1 cellular context compared by ENCODE assay signal in the genomic region with DNA sequence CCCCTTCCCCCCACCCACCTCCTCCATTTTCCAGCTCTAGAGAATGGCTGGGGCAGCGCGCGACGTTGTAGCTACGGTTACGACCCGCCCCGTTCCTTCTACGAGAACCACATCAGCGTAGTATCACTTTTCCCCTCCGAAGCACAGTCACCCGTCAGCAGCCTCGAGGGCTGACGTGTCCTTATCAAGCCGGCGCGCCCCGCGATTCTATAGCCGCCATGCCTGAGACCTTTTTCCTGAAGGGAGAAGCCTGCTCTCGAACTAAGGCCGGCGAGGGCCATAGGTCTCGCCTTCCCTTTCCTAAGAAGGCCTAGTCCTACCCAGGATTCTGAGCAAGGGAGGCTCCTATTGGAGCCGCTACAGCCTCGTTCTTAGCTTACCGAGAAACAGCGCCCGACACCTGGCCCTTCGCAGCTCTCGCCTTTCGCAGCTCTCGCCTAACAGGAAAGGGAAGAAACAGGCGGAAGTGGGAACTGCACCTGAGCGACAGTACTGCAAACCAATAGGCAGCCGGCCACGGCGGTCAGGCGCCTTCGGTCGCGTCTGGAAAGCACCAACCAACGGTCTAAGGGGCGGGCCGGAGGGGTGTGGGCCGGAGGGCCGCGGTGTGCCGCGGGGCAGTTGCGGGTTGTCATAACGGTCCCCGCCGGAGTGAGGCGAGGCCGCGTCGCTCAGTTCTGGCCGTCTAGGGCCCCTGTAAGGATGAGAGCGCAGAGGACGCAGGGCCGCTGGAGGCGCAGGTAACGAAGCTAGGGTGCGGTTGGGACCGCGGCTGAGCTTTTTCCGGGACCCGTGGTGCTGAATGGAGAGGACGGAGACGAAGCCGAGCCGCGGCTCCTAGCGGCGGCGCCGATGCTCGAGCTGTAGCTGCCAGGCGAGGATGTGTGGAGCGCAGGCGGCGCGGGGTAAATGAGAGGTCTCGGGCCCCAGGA.
TF ChIP-seq lines count a peak whose summit lies in the region.

Gene MGAT2 (plus strand): TSS at position 618 of the 932 bp plus-strand sequence. CDS start 470 bp downstream, outside the sequence.
Gene RPL36AL (minus strand): TSS at position 445 of the 932 bp plus-strand sequence. CDS start 1,522 bp downstream, outside the sequence.

TF ChIP-seq in HepG2, 621 proteins besides CTCF, POLR2A, EP300 and RAD21 (continued from another document and continues in another):
- TF ChIP-seq USF2 (IDR thresholded peaks at IDR 0.05; ENCODE audit: low read depth, low read length) = peak; percentile 57; the same call in 1 of the 2 replicates
- TF ChIP-seq USF2 (CRISPR knock-in tag; IDR thresholded peaks at IDR 0.05; ENCODE audit: borderline replicate concordance) = peak; percentile 73
- peak; percentile 1; the same call in 1 of the 2 replicates for TF ChIP-seq ZNF609 (CRISPR knock-in tag; IDR thresholded peaks at IDR 0.05; ENCODE audit: borderline replicate concordance)
- TF ChIP-seq ARNTL (CRISPR knock-in tag; IDR thresholded peaks at IDR 0.05) = no peak
- no peak; the same call in 1 of the 2 replicates for TF ChIP-seq NR2C2 (CRISPR knock-in tag; IDR thresholded peaks at IDR 0.05; ENCODE audit: borderline replicate concordance)
- 0 out of 2 replicates have a peak, but pooled peaks have one; percentile 4 for TF ChIP-seq RFX5 (IDR thresholded peaks at IDR 0.05; ENCODE audit: low read depth, low read length)
- 0 out of 2 replicates have a peak, but pooled peaks have one; percentile 11 for TF ChIP-seq RXRA (CRISPR knock-in tag; IDR thresholded peaks at IDR 0.05)
- TF ChIP-seq, protein P1, sequence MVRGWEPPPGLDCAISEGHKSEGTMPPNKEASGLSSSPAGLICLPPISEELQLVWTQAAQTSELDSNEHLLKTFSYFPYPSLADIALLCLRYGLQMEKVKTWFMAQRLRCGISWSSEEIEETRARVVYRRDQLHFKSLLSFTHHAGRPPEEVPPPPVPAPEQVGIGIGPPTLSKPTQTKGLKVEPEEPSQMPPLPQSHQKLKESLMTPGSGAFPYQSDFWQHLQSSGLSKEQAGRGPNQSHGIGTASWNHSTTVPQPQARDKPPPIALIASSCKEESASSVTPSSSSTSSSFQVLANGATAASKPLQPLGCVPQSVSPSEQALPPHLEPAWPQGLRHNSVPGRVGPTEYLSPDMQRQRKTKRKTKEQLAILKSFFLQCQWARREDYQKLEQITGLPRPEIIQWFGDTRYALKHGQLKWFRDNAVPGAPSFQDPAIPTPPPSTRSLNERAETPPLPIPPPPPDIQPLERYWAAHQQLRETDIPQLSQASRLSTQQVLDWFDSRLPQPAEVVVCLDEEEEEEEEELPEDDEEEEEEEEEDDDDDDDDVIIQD (CRISPR knock-in tag; IDR thresholded peaks at IDR 0.05; ENCODE audit: low read depth) = peak; percentile 9; the same call in 1 of the 2 replicates
- TF ChIP-seq ZFP91 (CRISPR knock-in tag; IDR thresholded peaks at IDR 0.05; ENCODE audit: borderline replicate concordance) = peak; percentile 53; the same call in 1 of the 2 replicates
- peak; percentile 23 for TF ChIP-seq ZNF124 (CRISPR knock-in tag; IDR thresholded peaks at IDR 0.05)
- TF ChIP-seq ZNF788 (CRISPR knock-in tag; IDR thresholded peaks at IDR 0.05; ENCODE audit: borderline replicate concordance) = peak; percentile 29; the same call in 1 of the 2 replicates
- TF ChIP-seq, protein P2, sequence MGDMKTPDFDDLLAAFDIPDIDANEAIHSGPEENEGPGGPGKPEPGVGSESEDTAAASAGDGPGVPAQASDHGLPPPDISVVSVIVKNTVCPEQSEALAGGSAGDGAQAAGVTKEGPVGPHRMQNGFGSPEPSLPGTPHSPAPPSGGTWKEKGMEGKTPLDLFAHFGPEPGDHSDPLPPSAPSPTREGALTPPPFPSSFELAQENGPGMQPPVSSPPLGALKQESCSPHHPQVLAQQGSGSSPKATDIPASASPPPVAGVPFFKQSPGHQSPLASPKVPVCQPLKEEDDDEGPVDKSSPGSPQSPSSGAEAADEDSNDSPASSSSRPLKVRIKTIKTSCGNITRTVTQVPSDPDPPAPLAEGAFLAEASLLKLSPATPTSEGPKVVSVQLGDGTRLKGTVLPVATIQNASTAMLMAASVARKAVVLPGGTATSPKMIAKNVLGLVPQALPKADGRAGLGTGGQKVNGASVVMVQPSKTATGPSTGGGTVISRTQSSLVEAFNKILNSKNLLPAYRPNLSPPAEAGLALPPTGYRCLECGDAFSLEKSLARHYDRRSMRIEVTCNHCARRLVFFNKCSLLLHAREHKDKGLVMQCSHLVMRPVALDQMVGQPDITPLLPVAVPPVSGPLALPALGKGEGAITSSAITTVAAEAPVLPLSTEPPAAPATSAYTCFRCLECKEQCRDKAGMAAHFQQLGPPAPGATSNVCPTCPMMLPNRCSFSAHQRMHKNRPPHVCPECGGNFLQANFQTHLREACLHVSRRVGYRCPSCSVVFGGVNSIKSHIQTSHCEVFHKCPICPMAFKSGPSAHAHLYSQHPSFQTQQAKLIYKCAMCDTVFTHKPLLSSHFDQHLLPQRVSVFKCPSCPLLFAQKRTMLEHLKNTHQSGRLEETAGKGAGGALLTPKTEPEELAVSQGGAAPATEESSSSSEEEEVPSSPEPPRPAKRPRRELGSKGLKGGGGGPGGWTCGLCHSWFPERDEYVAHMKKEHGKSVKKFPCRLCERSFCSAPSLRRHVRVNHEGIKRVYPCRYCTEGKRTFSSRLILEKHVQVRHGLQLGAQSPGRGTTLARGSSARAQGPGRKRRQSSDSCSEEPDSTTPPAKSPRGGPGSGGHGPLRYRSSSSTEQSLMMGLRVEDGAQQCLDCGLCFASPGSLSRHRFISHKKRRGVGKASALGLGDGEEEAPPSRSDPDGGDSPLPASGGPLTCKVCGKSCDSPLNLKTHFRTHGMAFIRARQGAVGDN (CRISPR knock-in tag; IDR thresholded peaks at IDR 0.05) = peak; percentile 85
- no peak for TF ChIP-seq PLRG1 (conservative IDR thresholded peaks at IDR 0.05)
- TF ChIP-seq SRF (IDR thresholded peaks at IDR 0.05; ENCODE audit: low read depth, low read length) = peak; percentile 36; the same call in 1 of the 2 replicates
- no peak for TF ChIP-seq ZNF292 (CRISPR knock-in tag; IDR thresholded peaks at IDR 0.05; ENCODE audit: borderline replicate concordance, low read depth)
- peak; percentile 49; the same call in 1 of the 2 replicates for TF ChIP-seq TARDBP (CRISPR knock-in tag; IDR thresholded peaks at IDR 0.05)
- no peak for TF ChIP-seq ZNF652 (CRISPR knock-in tag; IDR thresholded peaks at IDR 0.05; ENCODE audit: borderline replicate concordance, low read depth)
- no peak for TF ChIP-seq ZNF160 (CRISPR knock-in tag; IDR thresholded peaks at IDR 0.05)
- TF ChIP-seq, protein P3, sequence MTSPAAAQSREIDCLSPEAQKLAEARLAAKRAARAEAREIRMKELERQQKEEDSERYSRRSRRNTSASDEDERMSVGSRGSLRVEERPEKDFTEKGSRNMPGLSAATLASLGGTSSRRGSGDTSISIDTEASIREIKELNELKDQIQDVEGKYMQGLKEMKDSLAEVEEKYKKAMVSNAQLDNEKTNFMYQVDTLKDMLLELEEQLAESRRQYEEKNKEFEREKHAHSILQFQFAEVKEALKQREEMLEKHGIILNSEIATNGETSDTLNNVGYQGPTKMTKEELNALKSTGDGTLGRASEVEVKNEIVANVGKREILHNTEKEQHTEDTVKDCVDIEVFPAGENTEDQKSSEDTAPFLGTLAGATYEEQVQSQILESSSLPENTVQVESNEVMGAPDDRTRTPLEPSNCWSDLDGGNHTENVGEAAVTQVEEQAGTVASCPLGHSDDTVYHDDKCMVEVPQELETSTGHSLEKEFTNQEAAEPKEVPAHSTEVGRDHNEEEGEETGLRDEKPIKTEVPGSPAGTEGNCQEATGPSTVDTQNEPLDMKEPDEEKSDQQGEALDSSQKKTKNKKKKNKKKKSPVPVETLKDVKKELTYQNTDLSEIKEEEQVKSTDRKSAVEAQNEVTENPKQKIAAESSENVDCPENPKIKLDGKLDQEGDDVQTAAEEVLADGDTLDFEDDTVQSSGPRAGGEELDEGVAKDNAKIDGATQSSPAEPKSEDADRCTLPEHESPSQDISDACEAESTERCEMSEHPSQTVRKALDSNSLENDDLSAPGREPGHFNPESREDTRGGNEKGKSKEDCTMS (CRISPR knock-in tag; conservative IDR thresholded peaks at IDR 0.05) = no peak
- peak; percentile 91 for TF ChIP-seq ZMAT3 (CRISPR knock-in tag; conservative IDR thresholded peaks at IDR 0.05)
- TF ChIP-seq, protein P4, sequence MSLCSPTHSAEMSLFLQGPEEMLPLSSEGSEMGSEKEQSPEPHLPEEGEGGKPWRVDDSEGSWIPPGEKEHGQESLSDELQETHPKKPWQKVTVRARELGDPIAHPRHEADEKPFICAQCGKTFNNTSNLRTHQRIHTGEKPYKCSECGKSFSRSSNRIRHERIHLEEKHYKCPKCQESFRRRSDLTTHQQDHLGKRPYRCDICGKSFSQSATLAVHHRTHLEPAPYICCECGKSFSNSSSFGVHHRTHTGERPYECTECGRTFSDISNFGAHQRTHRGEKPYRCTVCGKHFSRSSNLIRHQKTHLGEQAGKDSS (CRISPR knock-in tag; IDR thresholded peaks at IDR 0.05; ENCODE audit: borderline replicate concordance, low read depth) = 0 out of 2 replicates have a peak, but pooled peaks have one; percentile 28
- TF ChIP-seq ZFY (CRISPR knock-in tag; IDR thresholded peaks at IDR 0.05) = peak; percentile 96
- TF ChIP-seq GATAD1 (CRISPR knock-in tag; IDR thresholded peaks at IDR 0.05) = peak; percentile 68; the same call in 1 of the 2 replicates
- no peak for TF ChIP-seq HNRNPK (IDR thresholded peaks at IDR 0.05; ENCODE audit: low read depth, low read length, poor library complexity, severe bottlenecking)
- TF ChIP-seq ZNF598 (CRISPR knock-in tag; IDR thresholded peaks at IDR 0.05; ENCODE audit: borderline replicate concordance) = 0 out of 2 replicates have a peak, but pooled peaks have one; percentile 26
- TF ChIP-seq ZNF33B (CRISPR knock-in tag; IDR thresholded peaks at IDR 0.05) = peak; percentile 43; the same call in 1 of the 2 replicates
- peak; percentile 13; the same call in 1 of the 2 replicates for TF ChIP-seq E2F1 (CRISPR knock-in tag; IDR thresholded peaks at IDR 0.05)
- TF ChIP-seq KDM3A (CRISPR knock-in tag; IDR thresholded peaks at IDR 0.05; ENCODE audit: low read depth) = peak; percentile 58; the same call in 1 of the 2 replicates
- peak; percentile 94 for TF ChIP-seq ZNF777 (CRISPR knock-in tag; IDR thresholded peaks at IDR 0.05)
- 0 out of 2 replicates have a peak, but pooled peaks have one; percentile 22 for TF ChIP-seq SP4 (CRISPR knock-in tag; IDR thresholded peaks at IDR 0.05)
- TF ChIP-seq YY1 (IDR thresholded peaks at IDR 0.05; ENCODE audit: insufficient read depth, insufficient replicate concordance, low read depth, low read length) = peak; percentile 65
